In genomic region chr14:77046706-77047105, GRCh38 we compare ENCODE assay signal across 20 cellular contexts. TPM values are rescaled to one million over a fixed set of nuclear protein-coding genes. Genes with fewer than 3 reads are reported as not detected.
DNase-seq lines count a peak whose midpoint lies in the region; ATAC-seq, FAIRE-seq and TF ChIP-seq lines count a peak whose summit lies in the region.
"Had no signal": no experiment of that assay in that cellular context is flagged by ENCODE, and none has a peak within 500 bp of the region (broad histone marks: within the 10 kb centered on the region; RNA-seq: fewer than 3 reads in every experiment).

No MANE protein-coding gene starts in this region.

- H3K9me3 ChIP-seq in GM23248 (ENCODE audit: low read depth) (no peaks in the 10 kb centered on the region), neutrophil (no peaks in the 10 kb centered on the region), Peyer's patch (no peaks in the 10 kb centered on the region), gastroesophageal sphincter (no peaks in the 10 kb centered on the region)

- no peak overlapping the region for H2AFZ ChIP-seq in GM23248

- H3F3A ChIP-seq in GM23248 (ENCODE audit: insufficient read depth), result peaks cover 36% of the 10 kb centered on the region

- no peaks in the 10 kb centered on the region for H3K79me2 ChIP-seq in GM23248 (ENCODE audit: insufficient read depth)

- TF ChIP-seq CTCF in neutrophil (IDR thresholded peaks at IDR 0.05) (no peak), Peyer's patch (IDR thresholded peaks at IDR 0.05) (no peak), gastroesophageal sphincter (IDR thresholded peaks at IDR 0.05) (no peak)

- no peak overlapping the region for H3K4me3 ChIP-seq in GM23248
- no peak overlapping the region for H3K4me3 ChIP-seq in neutrophil (ENCODE audit: low read depth in 1 of 2, low read length in 1 of 2)
- H3K4me3 ChIP-seq in Peyer's patch, result no peak overlapping the region
- H3K4me3 ChIP-seq in gastroesophageal sphincter, result no peak overlapping the region
- H3K4me3 ChIP-seq: coronary artery, skin epidermis had no signal

- H3K27me3 ChIP-seq in GM23248 (replicated peaks; ENCODE audit: insufficient read depth), result no peaks in the 10 kb centered on the region
- no peaks in the 10 kb centered on the region for H3K27me3 ChIP-seq in neutrophil
- no peaks in the 10 kb centered on the region for H3K27me3 ChIP-seq in Peyer's patch
- no peaks in the 10 kb centered on the region for H3K27me3 ChIP-seq in gastroesophageal sphincter

- TF ChIP-seq EP300 in gastroesophageal sphincter (IDR thresholded peaks at IDR 0.05), result no peak

- no peaks in the 10 kb centered on the region for H3K9me2 ChIP-seq in GM23248 (ENCODE audit: insufficient read depth)

- no peak for ATAC-seq in gastroesophageal sphincter
- ATAC-seq: WTC11 had no signal

- 57 to 58% methylated on average over 2 of the region's 2 CpGs for WGBS in GM23248 (ENCODE audit: low coverage in 1 of 2, low lambda C conversion rate in 2 of 2, missing lambda C conversion rate in 2 of 2), 2 experiments
- 54 to 62% methylated on average over 2 of the region's 2 CpGs for WGBS in gastroesophageal sphincter (ENCODE audit: low coverage in 1 of 2), 2 donors

- DNase-seq in GM23248 (peak; percentile 30), OCI-M1 (lab: John Stamatoyannopoulos, UW) (peak; percentile 15), epithelial cell of prostate (ENCODE audit: low read depth, low spot score) (no peak), Peyer's patch (no peak), H54 (ENCODE audit: insufficient read length, low spot score) (no peak), T-helper 9 cell (no peak)
- DNase-seq: Calu3; foreskin melanocyte; Karpas-422; NCI-H146; SHP77; stimulated activated CD4-positive, alpha-beta T cell treated with anti-CD3 and anti-CD28 coated beads, Interleukin-4, amount 100 ng/mL, for 4 hours; substantia nigra had no signal

- peaks cover 52% of the 10 kb centered on the region for H3K4me1 ChIP-seq in GM23248 (ENCODE audit: insufficient read depth)
- H3K4me1 ChIP-seq in neutrophil (ENCODE audit: control insufficient read depth in 1 of 2, insufficient read depth in 1 of 2, low read depth in 1 of 2, low read length in 1 of 2), result peaks cover 40 to 56% of the 10 kb centered on the region in 2 experiments
- H3K4me1 ChIP-seq in Peyer's patch, result peaks cover 0 to 61% (median 25%) of the 10 kb centered on the region in 4 donors
- H3K4me1 ChIP-seq in gastroesophageal sphincter, result peaks cover 32 to 70% (median 53%) of the 10 kb centered on the region in 3 donors

- no peak for FAIRE-seq in H54 (lab: Jason Lieb, UNC)
- FAIRE-seq: endometrium, G401.6 had no signal

- H3K36me3 ChIP-seq in GM23248 (ENCODE audit: low read depth), result no peaks in the 10 kb centered on the region
- no peaks in the 10 kb centered on the region for H3K36me3 ChIP-seq in neutrophil
- no peaks in the 10 kb centered on the region for H3K36me3 ChIP-seq in Peyer's patch
- H3K36me3 ChIP-seq in gastroesophageal sphincter, result no peaks in the 10 kb centered on the region

- in situ Hi-C loops in GM23248 (cut with MboI), result no loop called here

- no peak overlapping the region for H3K4me2 ChIP-seq in GM23248 (ENCODE audit: unreplicated experiment)

- TF ChIP-seq POLR2A in Peyer's patch (IDR thresholded peaks at IDR 0.05) (no peak), H54 (IDR thresholded peaks at IDR 0.05; ENCODE audit: low read depth, low read length) (no peak), gastroesophageal sphincter (IDR thresholded peaks at IDR 0.05) (no peak)

- H3K9ac ChIP-seq in GM23248, result no peak overlapping the region

- H3K27ac ChIP-seq in GM23248 (no peak overlapping the region), epithelial cell of prostate (peak overlapping the region; percentile 84), neutrophil (peak overlapping the region; percentile 63), Peyer's patch (peak overlapping the region in 2 of 4 donors; percentile 51 to 90), gastroesophageal sphincter (peak overlapping the region in 2 of 4 donors; percentile 89 to 100)

- H4K20me1 ChIP-seq in GM23248 (ENCODE audit: insufficient read depth), result no peaks in the 10 kb centered on the region

RNA-seq across cellular contexts. Expression of gene IRF2BPL, which starts 18.2 kb away (rescaled TPM):
- 43.4 and 51.0 TPM in 2 replicates for total RNA-seq in GM23248 (2014; rRNA removed; shearing (Covaris generic))
- polyA plus RNA-seq in GM23248 (2016; fragmentation: Nextera tagmentation; extraction: Ambion mirVana), result 4.8 and 4.9 TPM in 2 replicates
- 10 to 100 TPM; 10.3 to 20.6 (median 16.4) TPM for total RNA-seq in Peyer's patch
- total RNA-seq in gastroesophageal sphincter, result 10 to 100 TPM; 53.7 to 75.6 (median 59.9) TPM

RNA-seq across cellular contexts. Expression of gene CIPC, which starts 51.4 kb away (rescaled TPM):
- 10.8 and 14.4 TPM in 2 replicates for total RNA-seq in GM23248 (2014; rRNA removed; shearing (Covaris generic))
- 5.5 and 5.6 TPM in 2 replicates for polyA plus RNA-seq in GM23248 (2016; fragmentation: Nextera tagmentation; extraction: Ambion mirVana)
- 10 to 100 TPM; 22.3 to 66.7 (median 52.1) TPM for total RNA-seq in Peyer's patch
- 10 to 100 TPM; 49.0 to 74.1 (median 60.4) TPM for total RNA-seq in gastroesophageal sphincter

Comparison
In these comparisons a context has a peak if more than half of its experiments do, and no peak if none do; other contexts are left out.
1. DNase-seq: peak in GM23248 (single experiment) and OCI-M1 (single experiment); none in epithelial cell of prostate (single experiment), Peyer's patch (0 of 3), H54 (single experiment) and T-helper 9 cell (single experiment).